In genomic region chr19:37045140-37045539, GRCh38 we compare ENCODE assay signal across 29 cellular contexts.
"Had no signal": no experiment of that assay in that cellular context is flagged by ENCODE, and none has a peak within 500 bp of the region (broad histone marks: within the 10 kb centered on the region; RNA-seq: fewer than 3 reads in every experiment).

No MANE protein-coding gene starts in this region.

- H3K4me3 Mint-ChIP-seq: stimulated activated effector memory CD8-positive, alpha-beta T cell treated with anti-CD3 and anti-CD28 coated beads, Interleukin-12 subunit alpha, Interleukin-12 subunit beta, amount 100 ng/mL, for 72 hours; stimulated activated memory B cell treated with anti-CD40 and anti-IgM and Interleukin-4, amounts not matched to agents 10 μg/mL and 1 μg/mL and 100 μg/mL, for 72 hours; stimulated activated naive B cell treated with anti-CD40 and anti-IgM and Interleukin-4, amounts not matched to agents 10 μg/mL and 1 μg/mL and 100 μg/mL, for 72 hours; stimulated activated naive CD8-positive, alpha-beta T cell treated with anti-CD3 and anti-CD28 coated beads, Interleukin-15, amount 100 ng/mL, for 72 hours; stimulated activated naive CD8-positive, alpha-beta T cell treated with anti-CD3 and anti-CD28 coated beads, Interleukin-15, Interleukin-2, amounts not matched to agents 100 ng/mL and 50 ng/mL, for 24 hours; type B pancreatic cell had no signal

- H3K27me3 ChIP-seq: stomach, suprapubic skin, testis, thyroid gland, tibial artery, tibial nerve, transverse colon, upper lobe of left lung, upper lobe of right lung, uterus, vagina had no signal

- FAIRE-seq: urothelium cell line had no signal

- H3K36me3 ChIP-seq: suprapubic skin, thoracic aorta, thyroid gland, tibial artery, tibial nerve, transverse colon, upper lobe of left lung, upper lobe of right lung, uterus, vagina had no signal

- H3K9me3 Mint-ChIP-seq: type B pancreatic cell had no signal

- H3K9me3 ChIP-seq: testis, thyroid gland, vagina had no signal

- DNase-seq: stimulated activated CD4-positive, alpha-beta T cell treated with anti-CD3 and anti-CD28 coated beads, Interleukin-2, amount 100 ng/mL, for 48 hours; stimulated activated CD4-positive, alpha-beta T cell treated with anti-CD3 and anti-CD28 coated beads, Interleukin-4, amount 100 ng/mL, for 1 hour; stimulated activated CD4-positive, alpha-beta T cell treated with anti-CD3 and anti-CD28 coated beads, Interleukin-4, amount 100 ng/mL, for 24 hours; stimulated activated CD4-positive, alpha-beta T cell treated with anti-CD3 and anti-CD28 coated beads, Interleukin-4, amount 100 ng/mL, for 4 hours; stimulated activated CD8-positive, alpha-beta memory T cell treated with anti-CD3 and anti-CD28 coated beads, Interleukin-4, amount 100 ng/mL, for 48 hours; stimulated activated naive B cell treated with anti-CD40 and anti-IgM and Interleukin-4, amounts not matched to agents 10 μg/mL and 1 μg/mL and 100 μg/mL, for 72 hours; stimulated activated naive CD4-positive, alpha-beta T cell; stimulated activated naive CD4-positive, alpha-beta T cell treated with Interleukin-2 at 50 U/mL for 16 hours; stimulated activated naive CD8-positive, alpha-beta T cell treated with anti-CD3 and anti-CD28 coated beads, Interleukin-15, amount 100 ng/mL, for 72 hours; stimulated activated naive CD8-positive, alpha-beta T cell treated with anti-CD3 and anti-CD28 coated beads, Interleukin-15, Interleukin-2, amounts not matched to agents 100 U/mL and 50 U/mL, for 24 hours; stomach; substantia nigra; testis; thyroid gland; tibial artery; transverse colon; trophoblast cell; upper lobe of left lung; upper lobe of right lung; uterus had no signal

- H3K4me1 Mint-ChIP-seq: stimulated activated effector memory CD8-positive, alpha-beta T cell treated with anti-CD3 and anti-CD28 coated beads, Interleukin-12 subunit alpha, Interleukin-12 subunit beta, amount 100 ng/mL, for 72 hours; stimulated activated memory B cell treated with anti-CD40 and anti-IgM and Interleukin-4, amounts not matched to agents 10 μg/mL and 1 μg/mL and 100 μg/mL, for 72 hours; stimulated activated naive B cell treated with anti-CD40 and anti-IgM and Interleukin-4, amounts not matched to agents 10 μg/mL and 1 μg/mL and 100 μg/mL, for 72 hours; stimulated activated naive CD8-positive, alpha-beta T cell treated with anti-CD3 and anti-CD28 coated beads, Interleukin-15, amount 100 ng/mL, for 72 hours had no signal

- H3K27ac ChIP-seq: stomach, suprapubic skin, testis, thoracic aorta, thyroid gland, tibial artery, tibial nerve, transverse colon, upper lobe of left lung, upper lobe of right lung, uterus, vagina had no signal

- H3K4me1 ChIP-seq: stomach, suprapubic skin, testis, thyroid gland, tibial artery, tibial nerve, transverse colon, upper lobe of left lung, upper lobe of right lung, uterus, vagina had no signal

- H3K27ac Mint-ChIP-seq: stimulated activated effector memory CD8-positive, alpha-beta T cell treated with anti-CD3 and anti-CD28 coated beads, Interleukin-12 subunit alpha, Interleukin-12 subunit beta, amount 100 ng/mL, for 72 hours; stimulated activated memory B cell treated with anti-CD40 and anti-IgM and Interleukin-4, amounts not matched to agents 10 μg/mL and 1 μg/mL and 100 μg/mL, for 72 hours; stimulated activated naive B cell treated with anti-CD40 and anti-IgM and Interleukin-4, amounts not matched to agents 10 μg/mL and 1 μg/mL and 100 μg/mL, for 72 hours; stimulated activated naive CD8-positive, alpha-beta T cell treated with anti-CD3 and anti-CD28 coated beads, Interleukin-15, amount 100 ng/mL, for 72 hours; stimulated activated naive CD8-positive, alpha-beta T cell treated with anti-CD3 and anti-CD28 coated beads, Interleukin-15, Interleukin-2, amounts not matched to agents 100 ng/mL and 50 ng/mL, for 24 hours; type B pancreatic cell had no signal

- H3K27me3 Mint-ChIP-seq: stimulated activated memory B cell treated with anti-CD40 and anti-IgM and Interleukin-4, amounts not matched to agents 10 μg/mL and 1 μg/mL and 100 μg/mL, for 72 hours; stimulated activated naive B cell treated with anti-CD40 and anti-IgM and Interleukin-4, amounts not matched to agents 10 μg/mL and 1 μg/mL and 100 μg/mL, for 72 hours; stimulated activated naive CD8-positive, alpha-beta T cell treated with anti-CD3 and anti-CD28 coated beads, Interleukin-15, amount 100 ng/mL, for 72 hours; stimulated activated naive CD8-positive, alpha-beta T cell treated with anti-CD3 and anti-CD28 coated beads, Interleukin-15, Interleukin-2, amounts not matched to agents 100 ng/mL and 50 ng/mL, for 24 hours; type B pancreatic cell had no signal

- ATAC-seq: stimulated activated effector memory CD8-positive, alpha-beta T cell treated with anti-CD3 and anti-CD28 coated beads, Interleukin-12 subunit alpha, Interleukin-12 subunit beta, amount 100 ng/mL, for 72 hours; stimulated activated memory B cell treated with anti-CD40 and anti-IgM and Interleukin-4, amounts not matched to agents 10 μg/mL and 1 μg/mL and 100 μg/mL, for 72 hours; stimulated activated naive B cell treated with anti-CD40 and anti-IgM and Interleukin-4, amounts not matched to agents 10 μg/mL and 1 μg/mL and 100 μg/mL, for 72 hours; stimulated activated naive CD8-positive, alpha-beta T cell treated with anti-CD3 and anti-CD28 coated beads, Interleukin-15, amount 100 ng/mL, for 72 hours; stimulated activated naive CD8-positive, alpha-beta T cell treated with anti-CD3 and anti-CD28 coated beads, Interleukin-15, Interleukin-2, amounts not matched to agents 100 U/mL and 50 U/mL, for 24 hours; upper lobe of right lung had no signal

- H3K4me3 ChIP-seq: stomach, suprapubic skin, testis, thoracic aorta, thyroid gland, tibial artery, tibial nerve, transverse colon, upper lobe of left lung, upper lobe of right lung, uterus, vagina had no signal

- H3K36me3 Mint-ChIP-seq: stimulated activated effector memory CD8-positive, alpha-beta T cell treated with anti-CD3 and anti-CD28 coated beads, Interleukin-12 subunit alpha, Interleukin-12 subunit beta, amount 100 ng/mL, for 72 hours; stimulated activated memory B cell treated with anti-CD40 and anti-IgM and Interleukin-4, amounts not matched to agents 10 μg/mL and 1 μg/mL and 100 μg/mL, for 72 hours; type B pancreatic cell had no signal
